ENCODE assay signal across 18 cellular contexts in genomic region chr15:96135166-96136093, GRCh38.
DNase-seq lines count a peak whose midpoint lies in the region; ATAC-seq, FAIRE-seq and TF ChIP-seq lines count a peak whose summit lies in the region.
"Had no signal": no experiment of that assay in that cellular context is flagged by ENCODE, and none has a peak within 500 bp of the region (broad histone marks: within the 10 kb centered on the region; RNA-seq: fewer than 3 reads in every experiment).

No MANE protein-coding gene starts in this region.

- TF ChIP-seq EP300 in K562 (IDR thresholded peaks at IDR 0.05; ENCODE audit: low read length), result no peak

- H3K27me3 Mint-ChIP-seq in GM23338 (ENCODE audit: insufficient read depth, low read depth, poor library complexity) (peaks cover 2% of the 10 kb centered on the region), neural progenitor cell (ENCODE audit: insufficient read depth, low read depth) (peaks cover 2% of the 10 kb centered on the region)
- H3K27me3 Mint-ChIP-seq: CD4-positive, alpha-beta memory T cell had no signal

- H3K9ac ChIP-seq in K562 (ENCODE audit: insufficient read depth in 1 of 2, low read depth in 2 of 2, low read length in 2 of 2), result peak overlapping the region; percentile 74 to 85
- no peak overlapping the region for H3K9ac ChIP-seq in neural progenitor cell

- ATAC-seq in GM23338 (no peak), K562 (peak; percentile 74), GM21717 (IDR thresholded peaks at IDR 0.05; ENCODE audit: unreplicated experiment) (no peak)
- ATAC-seq: HCT116 had no signal

- no peak overlapping the region for H3K4me3 Mint-ChIP-seq in GM23338
- H3K4me3 Mint-ChIP-seq in neural progenitor cell, result no peak overlapping the region
- H3K4me3 Mint-ChIP-seq: CD4-positive, alpha-beta memory T cell had no signal

- H2AFZ ChIP-seq in GM23338, result peak overlapping the region; percentile 59; the same call in 1 of the 2 replicates
- peak overlapping the region; percentile 67 for H2AFZ ChIP-seq in K562 (ENCODE audit: low read depth, low read length)
- no peak overlapping the region for H2AFZ ChIP-seq in neural progenitor cell (replicated peaks)

- FAIRE-seq in K562 (lab: Jason Lieb, UNC), result peak; percentile 83
- FAIRE-seq: G401.6, GM12892, H54 had no signal

- peaks cover 3% of the 10 kb centered on the region; the same call in 2 of the 3 replicates for H3K9me3 Mint-ChIP-seq in GM23338
- H3K9me3 Mint-ChIP-seq in neural progenitor cell, result peaks cover 16% of the 10 kb centered on the region

- H3K27me3 ChIP-seq in GM23338 (ENCODE audit: insufficient read depth), result no peaks in the 10 kb centered on the region
- no peaks in the 10 kb centered on the region for H3K27me3 ChIP-seq in K562 (ENCODE audit: control insufficient read depth in 2 of 2, insufficient read depth in 2 of 2, low read length in 2 of 2)
- no peaks in the 10 kb centered on the region for H3K27me3 ChIP-seq in testis
- no peaks in the 10 kb centered on the region for H3K27me3 ChIP-seq in neural progenitor cell

- DNase-seq in GM23338 (ENCODE audit: low spot score) (no peak), M059J (ENCODE audit: low read depth) (peak; percentile 6), K562 (ENCODE audit: extremely low read depth in 1 of 4, low spot score in 3 of 4) (peak; percentile 29 to 80 (median 48)), testis (peak; percentile 84), neural progenitor cell (ENCODE audit: low spot score) (no peak), NCI-H2196 (lab: John Stamatoyannopoulos, UW; ENCODE audit: unreplicated experiment) (no peak), NOMO-1 treated with DMSO at 0.1 percent for 48 hours (lab: John Stamatoyannopoulos, UW; ENCODE audit: unreplicated experiment) (no peak)
- DNase-seq: C1 segment of cervical spinal cord; Caco-2; CD4-positive, alpha-beta memory T cell; DMS153; DND-41; GOT3 had no signal

- H3K79me2 ChIP-seq in GM23338 (replicated peaks; ENCODE audit: insufficient read depth) (no peaks in the 10 kb centered on the region), K562 (ENCODE audit: control insufficient read depth, insufficient read depth, low read length) (peaks cover 46% of the 10 kb centered on the region), neural progenitor cell (ENCODE audit: low read depth) (no peaks in the 10 kb centered on the region)

- H3K9me3 ChIP-seq in K562 (replicated peaks; ENCODE audit: control insufficient read depth, insufficient read depth, low read depth, low read length), result peaks cover 6% of the 10 kb centered on the region; the same call in 1 of the 2 replicates
- no peaks in the 10 kb centered on the region for H3K9me3 ChIP-seq in testis
- peaks cover 4% of the 10 kb centered on the region for H3K9me3 ChIP-seq in neural progenitor cell (ENCODE audit: low read depth)
- H3K9me3 ChIP-seq: Caco-2 had no signal

- CTCF ChIA-PET in K562 (lab: Yijun Ruan, JAX; ENCODE audit: low intra/inter-chr PET ratio), result no interaction called here

- H3K27ac Mint-ChIP-seq in GM23338 (no peak overlapping the region), neural progenitor cell (no peak overlapping the region)

- intact Hi-C loops in K562 (cut with micrococcal nuclease), result loop anchor here (10.0 kb wide), 1 partner anchor 211 kb away; no protein-coding TSS in a partner anchor
- intact Hi-C loops in testis (cut with DNase I; ENCODE audit: low total_unique reads), result no loop called here

- H3K4me3 ChIP-seq in GM23338 (no peak overlapping the region), K562 (peak overlapping the region; percentile 47), testis (peak overlapping the region; percentile 36 to 55), neural progenitor cell (no peak overlapping the region)

- H3K9me2 ChIP-seq in GM23338 (ENCODE audit: insufficient read depth), result 0 out of 2 replicates have a peak, but pooled peaks cover 2% of the 10 kb centered on the region

- TF ChIP-seq CTCF in GM23338 (conservative IDR thresholded peaks at IDR 0.05; ENCODE audit: low read depth in 2 of 2), result no peak
- TF ChIP-seq CTCF in K562 (IDR thresholded peaks at IDR 0.05 in 2 of 3, conservative IDR thresholded peaks at IDR 0.05 in 1 of 3; ENCODE audit: insufficient read depth in 2 of 3, low read depth in 1 of 3, low read length in 3 of 3), result no peak
- no peak for TF ChIP-seq CTCF in testis (IDR thresholded peaks at IDR 0.05)
- no peak for TF ChIP-seq CTCF in neural progenitor cell (IDR thresholded peaks at IDR 0.05)

- no peak overlapping the region for H3K4me2 ChIP-seq in GM23338
- peak overlapping the region; percentile 72 for H3K4me2 ChIP-seq in K562 (ENCODE audit: insufficient read depth, low read length)
- H3K4me2 ChIP-seq in neural progenitor cell, result no peak overlapping the region

- H3K36me3 Mint-ChIP-seq in GM23338 (ENCODE audit: low read depth), result no peaks in the 10 kb centered on the region
- H3K36me3 Mint-ChIP-seq in neural progenitor cell, result no peaks in the 10 kb centered on the region
- H3K36me3 Mint-ChIP-seq: CD4-positive, alpha-beta memory T cell had no signal

- H3K9me1 ChIP-seq in K562 (ENCODE audit: control insufficient read depth, insufficient read depth, low read length), result no peaks in the 10 kb centered on the region

- in situ Hi-C loops in K562 (cut with MboI), result no loop called here

- H3K4me1 ChIP-seq in GM23338 (ENCODE audit: insufficient read depth), result no peaks in the 10 kb centered on the region
- no peaks in the 10 kb centered on the region; a peak in 2 of 5 replicates for H3K4me1 ChIP-seq in K562 (replicated peaks in 1 of 2; ENCODE audit: control insufficient read depth in 2 of 2, insufficient read depth in 2 of 2, low read length in 2 of 2)
- no peaks in the 10 kb centered on the region for H3K4me1 ChIP-seq in testis
- H3K4me1 ChIP-seq in neural progenitor cell, result no peaks in the 10 kb centered on the region
- H3K4me1 ChIP-seq: Caco-2 had no signal

- H3F3A ChIP-seq in GM23338 (replicated peaks; ENCODE audit: low read depth) (no peaks in the 10 kb centered on the region), neural progenitor cell (ENCODE audit: low read depth) (no peaks in the 10 kb centered on the region)

- TF ChIP-seq POLR2A in K562 (conservative IDR thresholded peaks at IDR 0.05) (peak; percentile 91), testis (IDR thresholded peaks at IDR 0.05) (no peak)

- WGBS in K562 (ENCODE audit: insufficient coverage, low coverage, missing lambda C conversion rate), result 48% methylated on average over 30 of the region's 36 CpGs
- 74 to 87% methylated on average over 36 of the region's 36 CpGs for WGBS in testis, 2 donors

- POLR2A ChIA-PET in K562 (lab: Yijun Ruan, JAX), result interaction anchor here (0.6 to 2.0 kb wide), 16 partner anchors 9 to 379 kb away, joined by 3 to 10 read pairs (median 3); no protein-coding TSS in a partner anchor

- H4K20me1 ChIP-seq in GM23338 (replicated peaks; ENCODE audit: insufficient read depth), result no peaks in the 10 kb centered on the region
- H4K20me1 ChIP-seq in K562 (replicated peaks; ENCODE audit: control insufficient read depth, insufficient read depth, low read length), result no peaks in the 10 kb centered on the region
- no peaks in the 10 kb centered on the region for H4K20me1 ChIP-seq in neural progenitor cell (ENCODE audit: low read depth)

- H3K27ac ChIP-seq in GM23338 (ENCODE audit: low read depth) (no peak overlapping the region), K562 (ENCODE audit: extremely low read depth, low read depth, low read length) (peak overlapping the region; percentile 89), testis (peak overlapping the region in 1 of 2 donors; percentile 21), neural progenitor cell (no peak overlapping the region)

- TF ChIP-seq RAD21 in K562 (CRISPR knock-in tag; conservative IDR thresholded peaks at IDR 0.05 in 1 of 2, IDR thresholded peaks at IDR 0.05 in 1 of 2), result no peak

- H3K36me3 ChIP-seq in GM23338 (ENCODE audit: insufficient read depth) (no peaks in the 10 kb centered on the region), K562 (ENCODE audit: control insufficient read depth, insufficient read depth, low read length) (peaks cover 4% of the 10 kb centered on the region; the same call in 1 of the 3 replicates), testis (ENCODE audit: low read depth, missing control alignments) (no peaks in the 10 kb centered on the region), neural progenitor cell (no peaks in the 10 kb centered on the region)

- BruUV-seq in K562 (replicated peaks; lab: Mats Ljungman, UMichigan), result TSS peak; percentile 89

- H3K4me1 Mint-ChIP-seq in GM23338 (no peaks in the 10 kb centered on the region), neural progenitor cell (no peaks in the 10 kb centered on the region)
- H3K4me1 Mint-ChIP-seq: CD4-positive, alpha-beta memory T cell had no signal

TF ChIP-seq in GM23338, 12 proteins besides CTCF, POLR2A, EP300 and RAD21 (continues in another document):
- TF ChIP-seq ZNF114 (CRISPR knock-in tag; IDR thresholded peaks at IDR 0.05), result no peak
- TF ChIP-seq POLR2AphosphoS5 (IDR thresholded peaks at IDR 0.05; ENCODE audit: low read depth), result no peak
- TF ChIP-seq EZH2phosphoT487 (IDR thresholded peaks at IDR 0.05; ENCODE audit: unreplicated experiment), result no peak
- TF ChIP-seq NANOG (IDR thresholded peaks at IDR 0.05; ENCODE audit: borderline replicate concordance), result no peak
- TF ChIP-seq ZNF331 (CRISPR knock-in tag; IDR thresholded peaks at IDR 0.05; ENCODE audit: low read depth), result no peak

TF ChIP-seq in K562, 482 proteins besides CTCF, POLR2A, EP300 and RAD21 (continues in another document):
- TF ChIP-seq ZBTB33 (CRISPR knock-in tag; IDR thresholded peaks at IDR 0.05), result peak; percentile 20; the same call in 1 of the 2 replicates
- TF ChIP-seq MEIS2 (IDR thresholded peaks at IDR 0.05; ENCODE audit: partially characterized antibody), result peak; percentile 60
- TF ChIP-seq RBFOX2 (IDR thresholded peaks at IDR 0.05; ENCODE audit: low read depth, low read length), result peak; percentile 72
- TF ChIP-seq ZNF282 (CRISPR knock-in tag; IDR thresholded peaks at IDR 0.05), result no peak

Comparison
In these comparisons a context has a peak if more than half of its experiments do, and no peak if none do; other contexts are left out.
1. DNase-seq: peak in M059J (single experiment), K562 (4 of 4) and testis (single experiment); none in GM23338 (single experiment), neural progenitor cell (single experiment), NCI-H2196 (single experiment) and NOMO-1 treated with DMSO at 0.1 percent for 48 hours (single experiment).
2. H3K4me3 ChIP-seq: peak in K562 (single experiment) and testis (2 of 2); none in GM23338 (single experiment) and neural progenitor cell (single experiment).